Comparison of ENCODE assay signal across 10 cellular contexts in the genomic region with DNA sequence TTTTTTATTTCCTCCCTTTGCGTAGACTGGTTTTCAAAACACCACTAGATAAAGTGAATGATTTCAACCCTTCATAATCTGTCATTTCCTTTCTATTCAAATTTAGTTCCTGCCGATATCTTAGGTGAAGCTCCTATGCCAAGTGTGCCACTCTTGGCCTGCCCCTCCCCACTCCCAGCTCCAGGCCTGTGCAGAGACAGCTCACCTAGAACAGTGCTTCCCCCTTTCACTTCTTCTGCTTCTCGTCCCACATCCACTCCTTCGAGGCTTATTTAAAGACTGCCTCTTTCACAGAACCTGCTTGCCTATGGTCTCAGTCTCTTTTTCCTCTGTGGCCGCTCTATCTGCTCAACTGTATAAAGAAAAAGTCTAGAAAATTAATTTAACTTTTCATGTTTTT.
A peak's percentile ranks its signal among the peaks of the same experiment; 100 is the strongest.
DNase-seq lines count a peak whose midpoint lies in the region; ATAC-seq and TF ChIP-seq lines count a peak whose summit lies in the region.
"Had no signal": no experiment of that assay in that cellular context is flagged by ENCODE, and none has a peak within 500 bp of the region (broad histone marks: within the 10 kb centered on the region; RNA-seq: fewer than 3 reads in every experiment).

No MANE protein-coding gene starts in this region.

- peak overlapping the region; percentile 39 for H3K4me3 ChIP-seq in DOHH2 (ENCODE audit: low read length)
- no peak overlapping the region for H3K4me3 ChIP-seq in Karpas-422 (ENCODE audit: low read length)

- H3K36me3 ChIP-seq in DOHH2 (ENCODE audit: control insufficient read depth, low read length) (no peaks in the 10 kb centered on the region), Karpas-422 (ENCODE audit: insufficient read depth, low read length) (no peaks in the 10 kb centered on the region)

- ATAC-seq in HG02642 (IDR thresholded peaks at IDR 0.05; ENCODE audit: poor library complexity, unreplicated experiment) (no peak), GM19395 (IDR thresholded peaks at IDR 0.05; ENCODE audit: unreplicated experiment) (no peak)

- DNase-seq in Karpas-422 (no peak), dermis blood vessel endothelial cell (peak; percentile 40), progenitor cell of endocrine pancreas (ENCODE audit: low spot score, unreplicated experiment) (no peak), putamen (ENCODE audit: low spot score) (no peak)
- DNase-seq in stimulated activated CD4-positive, alpha-beta T cell treated with anti-CD3 and anti-CD28 coated beads, Interleukin-1b, Interleukin-23, amount 100 ng/mL, for 48 hours, result no peak
- DNase-seq: foreskin melanocyte, IMR-90 had no signal

- H3K9ac ChIP-seq in Karpas-422 (ENCODE audit: low read length), result no peak overlapping the region

- H3K4me2 ChIP-seq in DOHH2 (ENCODE audit: low read length) (peak overlapping the region; percentile 60), Karpas-422 (ENCODE audit: low read depth, low read length, poor library complexity, severe bottlenecking) (peak overlapping the region; percentile 22)

- H3K79me2 ChIP-seq in DOHH2 (ENCODE audit: control insufficient read depth, low read length) (no peaks in the 10 kb centered on the region), Karpas-422 (ENCODE audit: low read length) (no peaks in the 10 kb centered on the region)

- H3K27me3 ChIP-seq in DOHH2 (ENCODE audit: control insufficient read depth, low read length) (no peaks in the 10 kb centered on the region), Karpas-422 (ENCODE audit: low read length) (no peaks in the 10 kb centered on the region)

- 0 out of 2 replicates have a peak, but pooled peaks cover 7% of the 10 kb centered on the region for H3F3A ChIP-seq in DOHH2 (ENCODE audit: control insufficient read depth, insufficient read depth)

- H3K4me1 ChIP-seq in DOHH2 (ENCODE audit: control insufficient read depth, low read length), result peaks cover 55% of the 10 kb centered on the region
- H3K4me1 ChIP-seq in Karpas-422 (ENCODE audit: low read length), result peaks cover 16% of the 10 kb centered on the region

- no peak overlapping the region for H3K4me3 Mint-ChIP-seq in progenitor cell of endocrine pancreas (ENCODE audit: low read depth)

- no peak overlapping the region for H2AFZ ChIP-seq in Karpas-422 (ENCODE audit: low read length)

- peak overlapping the region; percentile 43 for H3K27ac Mint-ChIP-seq in progenitor cell of endocrine pancreas

- no peaks in the 10 kb centered on the region for H4K20me1 ChIP-seq in DOHH2 (ENCODE audit: control insufficient read depth, insufficient read depth, low read depth, low read length)
- H4K20me1 ChIP-seq in Karpas-422 (ENCODE audit: insufficient read depth, low read depth, low read length), result 0 out of 2 replicates have a peak, but pooled peaks cover 4% of the 10 kb centered on the region

- no peak for TF ChIP-seq CTCF in DOHH2 (IDR thresholded peaks at IDR 0.05; ENCODE audit: low read depth, low read length, poor library complexity, severe bottlenecking)
- TF ChIP-seq CTCF in progenitor cell of endocrine pancreas (IDR thresholded peaks at IDR 0.05; ENCODE audit: unreplicated experiment), result no peak

- H3K4me1 Mint-ChIP-seq in progenitor cell of endocrine pancreas (ENCODE audit: low read depth), result peaks cover 52% of the 10 kb centered on the region

- H3K9me3 ChIP-seq in DOHH2 (ENCODE audit: control insufficient read depth, insufficient read depth, low read length), result no peaks in the 10 kb centered on the region
- no peaks in the 10 kb centered on the region for H3K9me3 ChIP-seq in Karpas-422 (ENCODE audit: low read length)

- H3K9me3 Mint-ChIP-seq in progenitor cell of endocrine pancreas (ENCODE audit: low read depth), result peaks cover 6% of the 10 kb centered on the region

- H3K9me2 ChIP-seq in DOHH2 (replicated peaks; ENCODE audit: control insufficient read depth, low read length), result no peaks in the 10 kb centered on the region
- no peaks in the 10 kb centered on the region for H3K9me2 ChIP-seq in Karpas-422 (replicated peaks; ENCODE audit: insufficient read depth, low read length)

- H3K36me3 Mint-ChIP-seq in progenitor cell of endocrine pancreas (ENCODE audit: insufficient read depth), result peaks cover 4% of the 10 kb centered on the region

- H3K27ac ChIP-seq in DOHH2 (ENCODE audit: low read depth, low read length) (peak overlapping the region; percentile 47), Karpas-422 (ENCODE audit: low read length) (no peak overlapping the region)

- H3K27me3 Mint-ChIP-seq in progenitor cell of endocrine pancreas, result no peaks in the 10 kb centered on the region
